1 cellular context compared by ENCODE assay signal in genomic region chr20:38854654-38855066, GRCh38.
TF ChIP-seq lines count a peak whose summit lies in the region.

No MANE protein-coding gene starts in this region.

TF ChIP-seq in A549, 52 proteins besides CTCF, POLR2A, EP300 and RAD21 (continued from another document):
- TF ChIP-seq REST (IDR thresholded peaks at IDR 0.05) (no peak), NFE2L2 (conservative IDR thresholded peaks at IDR 0.05; ENCODE audit: low read length) (peak; percentile 82), CHD4 (IDR thresholded peaks at IDR 0.05; ENCODE audit: borderline replicate concordance) (no peak), SMC3 (IDR thresholded peaks at IDR 0.05) (no peak)
